In the genomic region with DNA sequence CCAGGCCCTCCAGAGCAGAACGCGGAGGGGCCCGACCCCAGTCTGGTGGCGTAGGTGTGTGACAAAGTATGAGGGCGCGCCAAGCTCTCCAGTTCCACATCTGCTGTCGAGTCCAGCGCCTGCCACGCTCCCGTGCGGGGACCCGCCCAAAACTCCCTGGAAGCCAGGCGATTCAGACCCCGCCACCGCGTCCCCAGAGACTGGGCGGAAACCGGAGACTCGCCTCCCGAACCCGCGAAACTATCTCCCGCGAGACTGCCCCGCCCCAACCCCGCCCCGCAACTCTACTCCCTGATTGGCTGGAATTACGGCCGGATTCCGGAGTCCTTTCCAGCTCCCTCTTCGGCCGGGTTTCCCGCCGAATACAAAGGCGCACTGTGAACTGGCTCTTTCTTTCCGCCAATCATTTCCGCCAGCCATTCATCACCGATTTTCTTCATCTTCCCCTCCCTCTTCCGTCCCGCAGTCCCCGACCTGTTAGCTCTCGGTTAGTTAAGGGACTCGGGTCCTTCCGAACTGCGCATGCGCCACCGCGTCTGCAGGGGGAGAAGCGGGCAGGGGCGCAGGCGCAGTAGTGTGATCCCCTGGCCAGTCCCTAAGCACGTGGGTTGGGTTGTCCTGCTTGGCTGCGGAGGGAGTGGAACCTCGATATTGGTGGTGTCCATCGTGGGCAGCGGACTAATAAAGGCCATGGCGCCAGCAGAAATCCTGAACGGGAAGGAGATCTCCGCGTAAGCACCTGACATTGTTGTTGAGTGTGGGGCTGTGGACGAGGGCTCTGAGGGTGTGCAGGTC, we compare ENCODE assay signal across 8 cellular contexts. TPM values are rescaled to one million over a fixed set of nuclear protein-coding genes. Genes with fewer than 3 reads are reported as not detected.
DNase-seq lines count a peak whose midpoint lies in the region; ATAC-seq lines count a peak whose summit lies in the region.

A gene (plus strand): TSS at position 616 of the 795 bp plus-strand sequence. CDS start 75 bp downstream, at position 691.

- peak within 1 kb of the TSS; percentile 87 to 98 for H3K27ac Mint-ChIP-seq in activated naive CD4-positive, alpha-beta T cell treated with anti-CD3 and anti-CD28 coated beads, Interleukin-2, amount 50 U/mL, for 72 hours

- H3K27ac ChIP-seq in temporal lobe (ENCODE audit: low read depth, low read length) = peak within 1 kb of the TSS; percentile 78

- no peaks in the 10 kb centered on the region for H3K9me3 Mint-ChIP-seq in activated naive CD4-positive, alpha-beta T cell treated with anti-CD3 and anti-CD28 coated beads, Interleukin-2, amount 50 U/mL, for 72 hours

- peak within 1 kb of the TSS; percentile 81 for H3K4me3 ChIP-seq in GM08714 (ENCODE audit: low read length)

- ATAC-seq in HG02610 (IDR thresholded peaks at IDR 0.05; ENCODE audit: unreplicated experiment) = peak; percentile 89
- peak; percentile 89 to 96 for ATAC-seq in activated naive CD4-positive, alpha-beta T cell treated with anti-CD3 and anti-CD28 coated beads, Interleukin-2, amount 50 U/mL, for 72 hours

- DNase-seq in NCI-H1092 treated with DMSO at 0.1 percent for 48 hours (lab: John Stamatoyannopoulos, UW) = peak; percentile 100
- peak; percentile 77 for DNase-seq in SKM-1 (lab: John Stamatoyannopoulos, UW; ENCODE audit: unreplicated experiment)
- peak; percentile 95 to 98 for DNase-seq in activated naive CD4-positive, alpha-beta T cell treated with anti-CD3 and anti-CD28 coated beads, Interleukin-2, amount 50 U/mL, for 72 hours (ENCODE audit: low spot score in 2 of 2)
- peak; percentile 92 for DNase-seq in glomerular endothelial cell (ENCODE audit: extremely low read depth, low read depth, low spot score)
- DNase-seq in occipital lobe (lab: John Stamatoyannopoulos, UW) = peak; percentile 98

- peaks cover 31 to 34% of the 10 kb centered on the region in 2 donors for H3K36me3 Mint-ChIP-seq in activated naive CD4-positive, alpha-beta T cell treated with anti-CD3 and anti-CD28 coated beads, Interleukin-2, amount 50 U/mL, for 72 hours

RNA-seq across cellular contexts. Expression of the gene that starts here (rescaled TPM):
- total RNA-seq in activated naive CD4-positive, alpha-beta T cell treated with anti-CD3 and anti-CD28 coated beads, Interleukin-2, amount 50 U/mL, for 72 hours = 100 to 1,000 TPM; 194 to 218 TPM
- total RNA-seq in glomerular endothelial cell (34.1 and 43.3 TPM in 2 replicates), occipital lobe (27.9 TPM), temporal lobe (28.0 TPM)

Comparison
In these comparisons a context has a peak if more than half of its experiments do, and no peak if none do; other contexts are left out.
1. Peak in every context shown above with its lines: DNase-seq, ATAC-seq, H3K4me3 ChIP-seq and H3K27ac ChIP-seq.